23 cellular contexts compared by ENCODE assay signal in genomic region chr3:107977571-107977970, GRCh38.
"Had no signal": no experiment of that assay in that cellular context is flagged by ENCODE, and none has a peak within 500 bp of the region (broad histone marks: within the 10 kb centered on the region; RNA-seq: fewer than 3 reads in every experiment).

No MANE protein-coding gene starts in this region.

- H3K36me3 ChIP-seq: gastroesophageal sphincter, heart right ventricle, lower lobe of right lung, spleen, upper lobe of right lung had no signal

- H3K9me3 Mint-ChIP-seq: activated CD4-positive, alpha-beta memory T cell treated with anti-CD3 and anti-CD28 coated beads for 36 hours; activated naive CD4-positive, alpha-beta T cell treated with anti-CD3 and anti-CD28 coated beads, Interleukin-2, amount 50 U/mL, for 24 hours; activated T-helper 1 cell treated with anti-CD3 and anti-CD28 coated beads, Interleukin-12 subunit alpha, Interleukin-12 subunit beta, Interleukin-2, Interleukin-4 antibody, amounts not matched to agents 30 ng/mL and 10 ng/mL and 1 ng/mL, durations not matched to agents 14 hours and 24 hours and 36 hours; T-helper 1 cell treated with Interleukin-12 subunit alpha and Interleukin-12 subunit beta and Interleukin-4 antibody, amounts not matched to agents 30 μg/mL and 1 μg/mL, for 36 hours had no signal

- ATAC-seq: activated CD8-positive, alpha-beta memory T cell treated with anti-CD3 and anti-CD28 coated beads, Interleukin-2, amount 10 ng/mL, durations not matched to agents 7 days and 5 days; gastroesophageal sphincter; heart right ventricle; left colon; lower lobe of right lung; mucosa of descending colon; stimulated activated naive CD8-positive, alpha-beta T cell treated with anti-CD3 and anti-CD28 coated beads, Interleukin-15, Interleukin-2, amounts not matched to agents 100 U/mL and 50 U/mL, for 24 hours; upper lobe of right lung had no signal

- H3K27ac ChIP-seq: epithelial cell of prostate, gastroesophageal sphincter, lower lobe of right lung, spleen, upper lobe of right lung had no signal

- H3K27me3 ChIP-seq: gastroesophageal sphincter, heart right ventricle, spleen, upper lobe of right lung had no signal

- H3K27ac Mint-ChIP-seq: activated CD4-positive, alpha-beta memory T cell treated with anti-CD3 and anti-CD28 coated beads for 36 hours; activated CD8-positive, alpha-beta memory T cell treated with anti-CD3 and anti-CD28 coated beads, Interleukin-2, amount 10 ng/mL, durations not matched to agents 7 days and 5 days; activated naive CD4-positive, alpha-beta T cell treated with anti-CD3 and anti-CD28 coated beads, Interleukin-2, amount 50 U/mL, for 24 hours; activated T-helper 1 cell treated with anti-CD3 and anti-CD28 coated beads, Interleukin-12 subunit alpha, Interleukin-12 subunit beta, Interleukin-2, Interleukin-4 antibody, amounts not matched to agents 30 ng/mL and 10 ng/mL and 1 ng/mL, durations not matched to agents 14 hours and 24 hours and 36 hours; progenitor cell of endocrine pancreas; T-helper 1 cell treated with Interleukin-12 subunit alpha and Interleukin-12 subunit beta and Interleukin-4 antibody, amounts not matched to agents 30 μg/mL and 1 μg/mL, for 36 hours had no signal

- DNase-seq: activated CD4-positive, alpha-beta memory T cell treated with anti-CD3 and anti-CD28 coated beads for 36 hours; activated CD4-positive, alpha-beta T cell treated with anti-CD3 and anti-CD28 coated beads for 4 hours; activated CD4-positive, CD25-positive, alpha-beta regulatory T cell; activated CD8-positive, alpha-beta memory T cell treated with anti-CD3 and anti-CD28 coated beads, Interleukin-2, amount 10 ng/mL, durations not matched to agents 7 days and 5 days; activated gamma-delta T cell treated with Interleukin-2 at 50 U/mL for 16 hours; activated T-cell treated with anti-CD3 and anti-CD28 coated beads for 4 hours; aorta; heart right ventricle; left colon; lower lobe of right lung; mesendoderm; mucosa of descending colon; spleen; stimulated activated CD4-positive, alpha-beta T cell treated with anti-CD3 and anti-CD28 coated beads, Interleukin-4, amount 100 ng/mL, for 24 hours; stimulated activated naive CD8-positive, alpha-beta T cell treated with anti-CD3 and anti-CD28 coated beads, Interleukin-15, Interleukin-2, amounts not matched to agents 100 U/mL and 50 U/mL, for 24 hours; upper lobe of right lung had no signal

- H3K9me3 ChIP-seq: gastroesophageal sphincter, heart right ventricle, lower lobe of right lung, mucosa of descending colon, spleen, upper lobe of right lung had no signal

- H3K27me3 Mint-ChIP-seq: activated CD4-positive, alpha-beta memory T cell treated with anti-CD3 and anti-CD28 coated beads for 36 hours; activated CD8-positive, alpha-beta memory T cell treated with anti-CD3 and anti-CD28 coated beads, Interleukin-2, amount 10 ng/mL, durations not matched to agents 7 days and 5 days; activated naive CD4-positive, alpha-beta T cell treated with anti-CD3 and anti-CD28 coated beads, Interleukin-2, amount 50 U/mL, for 24 hours had no signal

- H3K4me3 Mint-ChIP-seq: activated CD4-positive, alpha-beta memory T cell treated with anti-CD3 and anti-CD28 coated beads for 36 hours; activated CD8-positive, alpha-beta memory T cell treated with anti-CD3 and anti-CD28 coated beads, Interleukin-2, amount 10 ng/mL, durations not matched to agents 7 days and 5 days; activated T-helper 1 cell treated with anti-CD3 and anti-CD28 coated beads, Interleukin-12 subunit alpha, Interleukin-12 subunit beta, Interleukin-2, Interleukin-4 antibody, amounts not matched to agents 30 ng/mL and 10 ng/mL and 1 ng/mL, durations not matched to agents 14 hours and 24 hours and 36 hours; brain; T-helper 1 cell treated with Interleukin-12 subunit alpha and Interleukin-12 subunit beta and Interleukin-4 antibody, amounts not matched to agents 30 μg/mL and 1 μg/mL, for 36 hours had no signal

- H3K4me3 ChIP-seq: gastroesophageal sphincter, heart right ventricle, lower lobe of right lung, mucosa of descending colon, spleen, upper lobe of right lung had no signal

- H3K36me3 Mint-ChIP-seq: activated CD4-positive, alpha-beta memory T cell treated with anti-CD3 and anti-CD28 coated beads for 36 hours; activated CD8-positive, alpha-beta memory T cell treated with anti-CD3 and anti-CD28 coated beads, Interleukin-2, amount 10 ng/mL, durations not matched to agents 7 days and 5 days; activated naive CD4-positive, alpha-beta T cell treated with anti-CD3 and anti-CD28 coated beads, Interleukin-2, amount 50 U/mL, for 24 hours; brain had no signal
